Comparison of ENCODE assay signal across 8 cellular contexts in the genomic region with DNA sequence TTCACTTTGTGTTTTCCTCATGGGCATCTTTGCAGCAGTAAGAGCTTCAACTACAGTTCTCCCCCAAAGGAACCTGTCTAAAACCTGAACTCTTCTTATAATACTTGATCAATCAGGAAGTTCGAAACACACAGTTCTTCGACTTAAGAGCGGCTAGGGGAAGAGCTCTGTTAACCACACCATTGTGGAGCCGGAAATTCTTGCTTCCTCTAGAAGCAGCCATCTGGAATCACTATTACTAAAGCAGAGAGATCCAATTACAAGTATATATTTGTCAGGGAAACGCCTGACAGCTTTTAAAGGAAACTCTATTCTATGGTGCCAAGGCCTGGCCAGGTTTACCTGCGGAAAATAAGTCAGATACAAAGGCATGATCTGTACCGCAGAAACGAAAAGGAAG.
DNase-seq lines count a peak whose midpoint lies in the region; ATAC-seq, FAIRE-seq and TF ChIP-seq lines count a peak whose summit lies in the region.

No MANE protein-coding gene starts in this region.

- H3K4me2 ChIP-seq in HepG2 (ENCODE audit: low read depth, low read length) (no peak overlapping the region), endothelial cell of umbilical vein (ENCODE audit: insufficient read depth, low read length) (peak overlapping the region; percentile 87)

- FAIRE-seq in HepG2 (lab: Jason Lieb, UNC), result no peak
- peak; percentile 46 for FAIRE-seq in endothelial cell of umbilical vein (lab: Jason Lieb, UNC)

- in situ Hi-C loops in HepG2 (cut with HindIII; ENCODE audit: extremely low pct_ligation_motif_present, low pct_unique_long_range_greater_than_20kb), result no loop called here

- H2AFZ ChIP-seq in HepG2 (ENCODE audit: low read length), result no peak overlapping the region
- H2AFZ ChIP-seq in endothelial cell of umbilical vein (ENCODE audit: low read depth, low read length), result peak overlapping the region; percentile 92

- H3K9me3 ChIP-seq in right lobe of liver (no peaks in the 10 kb centered on the region), HepG2 (ENCODE audit: low read length) (no peaks in the 10 kb centered on the region), endothelial cell of umbilical vein (replicated peaks; ENCODE audit: control insufficient read depth, insufficient read depth, low read length) (no peaks in the 10 kb centered on the region)

- H3K9me1 ChIP-seq in endothelial cell of umbilical vein (replicated peaks; ENCODE audit: control insufficient read depth, extremely low read depth, insufficient read depth, low read length), result no peaks in the 10 kb centered on the region

- dilution Hi-C loops in endothelial cell of umbilical vein (cut with MboI; ENCODE audit: extremely low pct_ligation_motif_present, low sequenced_read_pairs), result no loop called here

- H3K9ac ChIP-seq in HepG2 (ENCODE audit: insufficient read depth, low read depth, low read length) (no peak overlapping the region), endothelial cell of umbilical vein (replicated peaks; ENCODE audit: extremely low read depth, insufficient read depth, low read length) (no peak overlapping the region)

- WGBS in right lobe of liver (ENCODE audit: insufficient coverage, low coverage, low lambda C conversion rate, missing lambda C conversion rate), result 40% methylated on average over 8 of the region's 8 CpGs
- WGBS in HepG2 (ENCODE audit: low lambda C conversion rate), result 27% methylated on average over 8 of the region's 8 CpGs

- H3K4me3 ChIP-seq in right lobe of liver, result no peak overlapping the region
- no peak overlapping the region for H3K4me3 ChIP-seq in HepG2 (replicated peaks in 1 of 3; ENCODE audit: insufficient read depth in 1 of 3, low read depth in 2 of 3, low read length in 3 of 3)
- H3K4me3 ChIP-seq in endothelial cell of umbilical vein (replicated peaks in 1 of 3; ENCODE audit: insufficient read depth in 1 of 3, low read depth in 1 of 3, low read length in 3 of 3), result peak overlapping the region in 1 of 3 experiments; percentile 35

- POLR2A ChIA-PET in HepG2 (lab: Yijun Ruan, JAX), result no interaction called here
- POLR2A ChIA-PET in endothelial cell of umbilical vein (lab: Charles Lee), result no interaction called here

- intact Hi-C loops in right lobe of liver (cut with DNase I), result no loop called here
- intact Hi-C loops in HepG2 (cut with micrococcal nuclease; ENCODE audit: unreplicated experiment), result no loop called here
- intact Hi-C loops in endothelial cell of umbilical vein (cut with micrococcal nuclease), result loop anchor here (2.0 to 10.0 kb wide), 4 partner anchors 337 to 659 kb away; a partner anchor contains a TSS

- BruUV-seq in HepG2 (replicated peaks; lab: Mats Ljungman, UMichigan) (no TSS peak), endothelial cell of umbilical vein (replicated peaks; lab: Mats Ljungman, UMichigan) (no TSS peak)

- no peaks in the 10 kb centered on the region for H4K20me1 ChIP-seq in HepG2 (ENCODE audit: insufficient read depth, low read length)
- no peaks in the 10 kb centered on the region for H4K20me1 ChIP-seq in endothelial cell of umbilical vein (replicated peaks; ENCODE audit: control insufficient read depth, extremely low read depth, insufficient read depth, low read length)

- ATAC-seq in right lobe of liver (peak; percentile 25 to 68 (median 55)), HepG2 (no peak), HG03066 (IDR thresholded peaks at IDR 0.05; ENCODE audit: low read depth, unreplicated experiment) (peak; percentile 84)
- peak; percentile 74 for ATAC-seq in stimulated activated naive CD8-positive, alpha-beta T cell treated with anti-CD3 and anti-CD28 coated beads, Interleukin-15, Interleukin-2, amounts not matched to agents 100 U/mL and 50 U/mL, for 24 hours

- DNase-seq in right lobe of liver (no peak), HepG2 (ENCODE audit: low spot score) (no peak), NOMO-1 treated with dmso at 0.1 percent for 144 hours (lab: John Stamatoyannopoulos, UW; ENCODE audit: unreplicated experiment) (peak; percentile 49), endothelial cell of umbilical vein (ENCODE audit: low read depth, low spot score) (peak; percentile 83), NCI-H1417 treated with DMSO at 0.1 percent for 48 hours (lab: John Stamatoyannopoulos, UW) (no peak), NCI-H226 (no peak)
- no peak for DNase-seq in stimulated activated naive CD8-positive, alpha-beta T cell treated with anti-CD3 and anti-CD28 coated beads, Interleukin-15, Interleukin-2, amounts not matched to agents 100 U/mL and 50 U/mL, for 24 hours

- TF ChIP-seq CTCF in right lobe of liver (IDR thresholded peaks at IDR 0.05) (no peak), HepG2 (CRISPR knock-in tag; IDR thresholded peaks at IDR 0.05) (no peak), endothelial cell of umbilical vein (IDR thresholded peaks at IDR 0.05; ENCODE audit: extremely low read depth in 1 of 2, insufficient read depth in 1 of 2, low read depth in 1 of 2, low read length in 2 of 2) (no peak)

- H3K27ac ChIP-seq in right lobe of liver, result no peak overlapping the region
- no peak overlapping the region for H3K27ac ChIP-seq in HepG2 (ENCODE audit: extremely low read length, insufficient read depth, low read length)
- H3K27ac ChIP-seq in endothelial cell of umbilical vein (ENCODE audit: insufficient read depth, low read depth, low read length), result peak overlapping the region; percentile 32

- no peaks in the 10 kb centered on the region for H3K4me1 ChIP-seq in right lobe of liver
- no peaks in the 10 kb centered on the region for H3K4me1 ChIP-seq in HepG2 (ENCODE audit: insufficient read depth, low read length)
- H3K4me1 ChIP-seq in endothelial cell of umbilical vein (ENCODE audit: control insufficient read depth, extremely low read depth, insufficient read depth, low read length), result peaks cover 16% of the 10 kb centered on the region

- H3K79me2 ChIP-seq in HepG2 (ENCODE audit: insufficient read depth, low read length) (no peaks in the 10 kb centered on the region), endothelial cell of umbilical vein (ENCODE audit: control insufficient read depth, insufficient read depth, low read length) (no peaks in the 10 kb centered on the region)

- CTCF ChIA-PET in HepG2 (lab: Yijun Ruan, JAX; ENCODE audit: low intra/inter-chr PET ratio, low total read pairs) (no interaction called here), endothelial cell of umbilical vein (lab: Charles Lee) (interaction anchor here (0.7 to 3.2 kb wide), 6 partner anchors 9 to 518 kb away, joined by 3 to 12 read pairs (median 4); no protein-coding TSS in a partner anchor)

- no peak for TF ChIP-seq RAD21 in HepG2 (CRISPR knock-in tag; IDR thresholded peaks at IDR 0.05)

- TF ChIP-seq POLR2A in right lobe of liver (IDR thresholded peaks at IDR 0.05) (no peak), HepG2 (IDR thresholded peaks at IDR 0.05; ENCODE audit: insufficient read depth in 1 of 2, low read depth in 2 of 2, low read length in 2 of 2) (no peak), endothelial cell of umbilical vein (IDR thresholded peaks at IDR 0.05; ENCODE audit: low read depth, low read length) (no peak)

- H3K27me3 ChIP-seq in right lobe of liver (no peaks in the 10 kb centered on the region), HepG2 (ENCODE audit: control insufficient read depth in 1 of 2, insufficient read depth in 2 of 2, low read length in 2 of 2) (no peaks in the 10 kb centered on the region; a peak in 1 of 5 replicates), endothelial cell of umbilical vein (ENCODE audit: control insufficient read depth in 2 of 2, insufficient read depth in 2 of 2, low read length in 2 of 2) (no peaks in the 10 kb centered on the region)

- TF ChIP-seq EP300 in HepG2 (IDR thresholded peaks at IDR 0.05; ENCODE audit: low read depth in 2 of 2, low read length in 2 of 2) (no peak), HepG2 (CRISPR knock-in tag; IDR thresholded peaks at IDR 0.05; ENCODE audit: borderline replicate concordance) (no peak)

- H3K36me3 ChIP-seq in right lobe of liver (no peaks in the 10 kb centered on the region), HepG2 (replicated peaks in 1 of 2; ENCODE audit: control insufficient read depth in 1 of 2, insufficient read depth in 2 of 2, low read length in 2 of 2) (no peaks in the 10 kb centered on the region), endothelial cell of umbilical vein (ENCODE audit: control insufficient read depth in 2 of 2, extremely low read depth in 1 of 2, insufficient read depth in 2 of 2, low read length in 2 of 2) (no peaks in the 10 kb centered on the region)

TF ChIP-seq in HepG2, 621 proteins besides CTCF, POLR2A, EP300 and RAD21:
- TF ChIP-seq NR1H2 (CRISPR knock-in tag; IDR thresholded peaks at IDR 0.05; ENCODE audit: borderline replicate concordance, low read depth), result no peak
- TF ChIP-seq JUND (CRISPR knock-in tag; IDR thresholded peaks at IDR 0.05), result no peak
- no peak for TF ChIP-seq CBFB (CRISPR knock-in tag; IDR thresholded peaks at IDR 0.05)
- TF ChIP-seq ZFP62 (CRISPR knock-in tag; IDR thresholded peaks at IDR 0.05), result no peak
- no peak for TF ChIP-seq EED (CRISPR knock-in tag; IDR thresholded peaks at IDR 0.05)
- TF ChIP-seq ZNF75D (CRISPR knock-in tag; IDR thresholded peaks at IDR 0.05; ENCODE audit: borderline replicate concordance), result no peak
- no peak for TF ChIP-seq NFIC (IDR thresholded peaks at IDR 0.05; ENCODE audit: low read length)
- no peak for TF ChIP-seq NCOA2 (CRISPR knock-in tag; IDR thresholded peaks at IDR 0.05)
- no peak for TF ChIP-seq KLF16 (CRISPR knock-in tag; IDR thresholded peaks at IDR 0.05)

TF ChIP-seq in endothelial cell of umbilical vein, 7 proteins besides CTCF, POLR2A, EP300 and RAD21:
- no peak for TF ChIP-seq FOS (IDR thresholded peaks at IDR 0.05; ENCODE audit: borderline replicate concordance, insufficient read depth, low read length)
- no peak for TF ChIP-seq MYC (IDR thresholded peaks at IDR 0.05; ENCODE audit: low read depth, low read length)
- TF ChIP-seq EZH2 (IDR thresholded peaks at IDR 0.05; ENCODE audit: borderline replicate concordance, low read depth, low read length, severe bottlenecking), result no peak
- TF ChIP-seq, protein P1, sequence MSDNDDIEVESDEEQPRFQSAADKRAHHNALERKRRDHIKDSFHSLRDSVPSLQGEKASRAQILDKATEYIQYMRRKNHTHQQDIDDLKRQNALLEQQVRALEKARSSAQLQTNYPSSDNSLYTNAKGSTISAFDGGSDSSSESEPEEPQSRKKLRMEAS (IDR thresholded peaks at IDR 0.05; ENCODE audit: insufficient read depth, insufficient read length), result no peak
- no peak for TF ChIP-seq POLR2AphosphoS5 (IDR thresholded peaks at IDR 0.05; ENCODE audit: insufficient read depth, low read depth, low read length)
- no peak for TF ChIP-seq GATA2 (IDR thresholded peaks at IDR 0.05; ENCODE audit: insufficient read depth, insufficient read length, low read depth, low read length)
- no peak for TF ChIP-seq JUN (IDR thresholded peaks at IDR 0.05; ENCODE audit: borderline replicate concordance, insufficient read depth, insufficient read length, low read depth)

Comparison
In these comparisons a context has a peak if more than half of its experiments do, and no peak if none do; other contexts are left out.
1. DNase-seq: peak in NOMO-1 treated with dmso at 0.1 percent for 144 hours (single experiment) and endothelial cell of umbilical vein (single experiment); none in right lobe of liver (0 of 3), HepG2 (single experiment), stimulated activated naive CD8-positive, alpha-beta T cell treated with anti-CD3 and anti-CD28 coated beads, Interleukin-15, Interleukin-2, amounts not matched to agents 100 U/mL and 50 U/mL, for 24 hours (single experiment), NCI-H1417 treated with DMSO at 0.1 percent for 48 hours (single experiment) and NCI-H226 (single experiment).